In the genomic region with DNA sequence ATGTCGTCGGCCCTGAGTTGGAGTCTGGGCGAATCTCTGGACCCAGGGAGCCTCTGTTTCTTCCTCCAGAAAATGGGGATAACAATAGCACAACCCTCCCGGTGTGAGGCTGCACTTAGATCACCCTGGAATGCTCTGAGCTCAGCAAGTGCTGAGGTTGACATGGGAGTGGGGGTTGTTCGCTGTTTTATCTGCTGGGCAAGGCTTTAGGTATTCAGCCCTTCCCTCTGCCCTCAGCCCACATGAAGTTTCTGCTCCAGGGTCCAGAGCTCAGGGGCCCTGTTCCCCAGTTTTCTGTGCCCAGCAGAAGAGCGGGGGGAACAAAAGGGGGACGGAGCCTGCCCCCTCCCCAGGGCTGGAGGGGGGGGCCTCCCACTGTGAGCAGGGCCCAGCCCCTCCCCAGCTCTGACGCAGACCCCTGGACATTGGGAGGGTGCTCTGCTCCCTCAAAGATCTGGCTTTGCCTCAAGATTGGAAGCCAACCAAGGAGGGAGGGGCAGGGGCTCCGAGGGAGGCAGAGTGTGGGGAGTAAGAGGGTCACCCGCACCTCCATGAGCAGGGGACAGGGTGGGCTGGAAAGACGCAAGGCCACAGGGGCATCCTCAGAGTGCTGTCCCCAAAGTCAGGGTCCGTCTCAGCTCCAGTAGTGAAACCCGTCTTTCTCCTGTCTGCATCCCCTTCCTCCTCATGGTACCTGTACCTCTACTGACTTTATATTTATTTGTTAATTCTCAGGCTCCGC, we compare ENCODE assay signal across 2 cellular contexts.
TF ChIP-seq lines count a peak whose summit lies in the region.

No MANE protein-coding gene starts in this region.

TF ChIP-seq in K562, 482 proteins besides CTCF, POLR2A, EP300 and RAD21:
- TF ChIP-seq ZNF583 (CRISPR knock-in tag; IDR thresholded peaks at IDR 0.05) (no peak), SIX5 (IDR thresholded peaks at IDR 0.05; ENCODE audit: borderline replicate concordance in 1 of 2, insufficient read depth in 1 of 2, low read depth in 1 of 2, low read length in 2 of 2) (no peak), ZBTB7A (IDR thresholded peaks at IDR 0.05; ENCODE audit: borderline replicate concordance, control insufficient read depth, low read depth, low read length) (no peak)
- TF ChIP-seq, protein P1, sequence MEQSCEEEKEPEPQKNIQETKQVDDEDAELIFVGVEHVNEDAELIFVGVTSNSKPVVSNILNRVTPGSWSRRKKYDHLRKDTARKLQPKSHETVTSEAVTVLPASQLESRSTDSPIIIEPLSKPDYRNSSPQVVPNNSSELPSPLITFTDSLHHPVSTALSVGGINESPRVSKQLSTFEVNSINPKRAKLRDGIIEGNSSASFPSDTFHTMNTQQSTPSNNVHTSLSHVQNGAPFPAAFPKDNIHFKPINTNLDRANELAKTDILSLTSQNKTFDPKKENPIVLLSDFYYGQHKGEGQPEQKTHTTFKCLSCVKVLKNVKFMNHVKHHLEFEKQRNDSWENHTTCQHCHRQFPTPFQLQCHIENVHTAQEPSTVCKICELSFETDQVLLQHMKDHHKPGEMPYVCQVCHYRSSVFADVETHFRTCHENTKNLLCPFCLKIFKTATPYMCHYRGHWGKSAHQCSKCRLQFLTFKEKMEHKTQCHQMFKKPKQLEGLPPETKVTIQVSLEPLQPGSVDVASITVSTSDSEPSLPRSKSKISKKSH (CRISPR knock-in tag; IDR thresholded peaks at IDR 0.05) = no peak

TF ChIP-seq in HepG2, 621 proteins besides CTCF, POLR2A, EP300 and RAD21 (continues in another document):
- no peak for TF ChIP-seq HNRNPL (IDR thresholded peaks at IDR 0.05; ENCODE audit: low read depth, low read length)
- no peak for TF ChIP-seq NR1H2 (CRISPR knock-in tag; IDR thresholded peaks at IDR 0.05; ENCODE audit: borderline replicate concordance, low read depth)
- TF ChIP-seq GZF1 (CRISPR knock-in tag; IDR thresholded peaks at IDR 0.05) = no peak
- TF ChIP-seq RARA (CRISPR knock-in tag; IDR thresholded peaks at IDR 0.05) = 0 out of 2 replicates have a peak, but pooled peaks have one; percentile 29
- no peak for TF ChIP-seq FOXP1 (IDR thresholded peaks at IDR 0.05)
- no peak for TF ChIP-seq FOXP1 (CRISPR knock-in tag; IDR thresholded peaks at IDR 0.05)
- peak; percentile 91 for TF ChIP-seq TEAD3 (CRISPR knock-in tag; optimal IDR thresholded peaks at IDR 0.05; ENCODE audit: borderline replicate concordance)
- TF ChIP-seq ISX (CRISPR knock-in tag; conservative IDR thresholded peaks at IDR 0.05) = no peak
- TF ChIP-seq, protein P2, sequence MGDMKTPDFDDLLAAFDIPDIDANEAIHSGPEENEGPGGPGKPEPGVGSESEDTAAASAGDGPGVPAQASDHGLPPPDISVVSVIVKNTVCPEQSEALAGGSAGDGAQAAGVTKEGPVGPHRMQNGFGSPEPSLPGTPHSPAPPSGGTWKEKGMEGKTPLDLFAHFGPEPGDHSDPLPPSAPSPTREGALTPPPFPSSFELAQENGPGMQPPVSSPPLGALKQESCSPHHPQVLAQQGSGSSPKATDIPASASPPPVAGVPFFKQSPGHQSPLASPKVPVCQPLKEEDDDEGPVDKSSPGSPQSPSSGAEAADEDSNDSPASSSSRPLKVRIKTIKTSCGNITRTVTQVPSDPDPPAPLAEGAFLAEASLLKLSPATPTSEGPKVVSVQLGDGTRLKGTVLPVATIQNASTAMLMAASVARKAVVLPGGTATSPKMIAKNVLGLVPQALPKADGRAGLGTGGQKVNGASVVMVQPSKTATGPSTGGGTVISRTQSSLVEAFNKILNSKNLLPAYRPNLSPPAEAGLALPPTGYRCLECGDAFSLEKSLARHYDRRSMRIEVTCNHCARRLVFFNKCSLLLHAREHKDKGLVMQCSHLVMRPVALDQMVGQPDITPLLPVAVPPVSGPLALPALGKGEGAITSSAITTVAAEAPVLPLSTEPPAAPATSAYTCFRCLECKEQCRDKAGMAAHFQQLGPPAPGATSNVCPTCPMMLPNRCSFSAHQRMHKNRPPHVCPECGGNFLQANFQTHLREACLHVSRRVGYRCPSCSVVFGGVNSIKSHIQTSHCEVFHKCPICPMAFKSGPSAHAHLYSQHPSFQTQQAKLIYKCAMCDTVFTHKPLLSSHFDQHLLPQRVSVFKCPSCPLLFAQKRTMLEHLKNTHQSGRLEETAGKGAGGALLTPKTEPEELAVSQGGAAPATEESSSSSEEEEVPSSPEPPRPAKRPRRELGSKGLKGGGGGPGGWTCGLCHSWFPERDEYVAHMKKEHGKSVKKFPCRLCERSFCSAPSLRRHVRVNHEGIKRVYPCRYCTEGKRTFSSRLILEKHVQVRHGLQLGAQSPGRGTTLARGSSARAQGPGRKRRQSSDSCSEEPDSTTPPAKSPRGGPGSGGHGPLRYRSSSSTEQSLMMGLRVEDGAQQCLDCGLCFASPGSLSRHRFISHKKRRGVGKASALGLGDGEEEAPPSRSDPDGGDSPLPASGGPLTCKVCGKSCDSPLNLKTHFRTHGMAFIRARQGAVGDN (CRISPR knock-in tag; IDR thresholded peaks at IDR 0.05) = peak; percentile 50; the same call in 1 of the 2 replicates
- TF ChIP-seq ZMYM3 (CRISPR knock-in tag; IDR thresholded peaks at IDR 0.05) = peak; percentile 85
- peak; percentile 61; the same call in 1 of the 2 replicates for TF ChIP-seq KDM6A (CRISPR knock-in tag; IDR thresholded peaks at IDR 0.05; ENCODE audit: low read depth)
- peak; percentile 65 for TF ChIP-seq ZSCAN25 (CRISPR knock-in tag; IDR thresholded peaks at IDR 0.05)
- no peak for TF ChIP-seq MYC (CRISPR knock-in tag; IDR thresholded peaks at IDR 0.05; ENCODE audit: borderline replicate concordance)
- no peak for TF ChIP-seq ZNF503 (CRISPR knock-in tag; IDR thresholded peaks at IDR 0.05)
- TF ChIP-seq ZNF468 (CRISPR knock-in tag; IDR thresholded peaks at IDR 0.05) = no peak
- TF ChIP-seq SNAI1 (CRISPR knock-in tag; IDR thresholded peaks at IDR 0.05; ENCODE audit: borderline replicate concordance) = no peak
- TF ChIP-seq ZFP62 (CRISPR knock-in tag; IDR thresholded peaks at IDR 0.05) = no peak
- TF ChIP-seq ZBTB38 (CRISPR knock-in tag; IDR thresholded peaks at IDR 0.05) = no peak
- TF ChIP-seq ZNF746 (CRISPR knock-in tag; IDR thresholded peaks at IDR 0.05) = peak; percentile 31; the same call in 1 of the 2 replicates
- peak; percentile 91 for TF ChIP-seq PAXIP1 (CRISPR knock-in tag; conservative IDR thresholded peaks at IDR 0.05)
- TF ChIP-seq ELF1 (CRISPR knock-in tag; IDR thresholded peaks at IDR 0.05) = no peak
- TF ChIP-seq ZNF337 (CRISPR knock-in tag; IDR thresholded peaks at IDR 0.05; ENCODE audit: borderline replicate concordance, low read depth) = no peak
- no peak for TF ChIP-seq ARID4A (CRISPR knock-in tag; IDR thresholded peaks at IDR 0.05; ENCODE audit: borderline replicate concordance)
- TF ChIP-seq ZMYM2 (CRISPR knock-in tag; IDR thresholded peaks at IDR 0.05) = no peak
- 0 out of 2 replicates have a peak, but pooled peaks have one; percentile 63 for TF ChIP-seq ZBTB7A (CRISPR knock-in tag; IDR thresholded peaks at IDR 0.05)
- TF ChIP-seq ZNF343 (CRISPR knock-in tag; IDR thresholded peaks at IDR 0.05) = no peak
- TF ChIP-seq ZNF614 (CRISPR knock-in tag; IDR thresholded peaks at IDR 0.05; ENCODE audit: borderline replicate concordance) = no peak
- no peak for TF ChIP-seq ZNF329 (CRISPR knock-in tag; IDR thresholded peaks at IDR 0.05; ENCODE audit: low read depth)
- TF ChIP-seq STAG1 (CRISPR knock-in tag; IDR thresholded peaks at IDR 0.05) = no peak
- TF ChIP-seq SCMH1 (CRISPR knock-in tag; IDR thresholded peaks at IDR 0.05; ENCODE audit: borderline replicate concordance) = no peak
- TF ChIP-seq, protein P3, sequence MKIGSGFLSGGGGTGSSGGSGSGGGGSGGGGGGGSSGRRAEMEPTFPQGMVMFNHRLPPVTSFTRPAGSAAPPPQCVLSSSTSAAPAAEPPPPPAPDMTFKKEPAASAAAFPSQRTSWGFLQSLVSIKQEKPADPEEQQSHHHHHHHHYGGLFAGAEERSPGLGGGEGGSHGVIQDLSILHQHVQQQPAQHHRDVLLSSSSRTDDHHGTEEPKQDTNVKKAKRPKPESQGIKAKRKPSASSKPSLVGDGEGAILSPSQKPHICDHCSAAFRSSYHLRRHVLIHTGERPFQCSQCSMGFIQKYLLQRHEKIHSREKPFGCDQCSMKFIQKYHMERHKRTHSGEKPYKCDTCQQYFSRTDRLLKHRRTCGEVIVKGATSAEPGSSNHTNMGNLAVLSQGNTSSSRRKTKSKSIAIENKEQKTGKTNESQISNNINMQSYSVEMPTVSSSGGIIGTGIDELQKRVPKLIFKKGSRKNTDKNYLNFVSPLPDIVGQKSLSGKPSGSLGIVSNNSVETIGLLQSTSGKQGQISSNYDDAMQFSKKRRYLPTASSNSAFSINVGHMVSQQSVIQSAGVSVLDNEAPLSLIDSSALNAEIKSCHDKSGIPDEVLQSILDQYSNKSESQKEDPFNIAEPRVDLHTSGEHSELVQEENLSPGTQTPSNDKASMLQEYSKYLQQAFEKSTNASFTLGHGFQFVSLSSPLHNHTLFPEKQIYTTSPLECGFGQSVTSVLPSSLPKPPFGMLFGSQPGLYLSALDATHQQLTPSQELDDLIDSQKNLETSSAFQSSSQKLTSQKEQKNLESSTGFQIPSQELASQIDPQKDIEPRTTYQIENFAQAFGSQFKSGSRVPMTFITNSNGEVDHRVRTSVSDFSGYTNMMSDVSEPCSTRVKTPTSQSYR (CRISPR knock-in tag; IDR thresholded peaks at IDR 0.05; ENCODE audit: borderline replicate concordance) = peak; percentile 55; the same call in 1 of the 2 replicates
- TF ChIP-seq, protein P4, sequence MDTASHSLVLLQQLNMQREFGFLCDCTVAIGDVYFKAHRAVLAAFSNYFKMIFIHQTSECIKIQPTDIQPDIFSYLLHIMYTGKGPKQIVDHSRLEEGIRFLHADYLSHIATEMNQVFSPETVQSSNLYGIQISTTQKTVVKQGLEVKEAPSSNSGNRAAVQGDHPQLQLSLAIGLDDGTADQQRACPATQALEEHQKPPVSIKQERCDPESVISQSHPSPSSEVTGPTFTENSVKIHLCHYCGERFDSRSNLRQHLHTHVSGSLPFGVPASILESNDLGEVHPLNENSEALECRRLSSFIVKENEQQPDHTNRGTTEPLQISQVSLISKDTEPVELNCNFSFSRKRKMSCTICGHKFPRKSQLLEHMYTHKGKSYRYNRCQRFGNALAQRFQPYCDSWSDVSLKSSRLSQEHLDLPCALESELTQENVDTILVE (CRISPR knock-in tag; IDR thresholded peaks at IDR 0.05) = no peak
- peak; percentile 44; the same call in 1 of the 2 replicates for TF ChIP-seq SALL1 (CRISPR knock-in tag; IDR thresholded peaks at IDR 0.05)
- no peak for TF ChIP-seq ZMAT3 (CRISPR knock-in tag; conservative IDR thresholded peaks at IDR 0.05)
- 0 out of 2 replicates have a peak, but pooled peaks have one; percentile 22 for TF ChIP-seq ZNF292 (CRISPR knock-in tag; IDR thresholded peaks at IDR 0.05; ENCODE audit: borderline replicate concordance, low read depth)
- no peak for TF ChIP-seq ZNF510 (CRISPR knock-in tag; IDR thresholded peaks at IDR 0.05; ENCODE audit: low read depth)
